In genomic region chr7:53420550-53420949, GRCh38 we compare ENCODE assay signal across 34 cellular contexts.
"Had no signal": no experiment of that assay in that cellular context is flagged by ENCODE, and none has a peak within 500 bp of the region (broad histone marks: within the 10 kb centered on the region; RNA-seq: fewer than 3 reads in every experiment).

No MANE protein-coding gene starts in this region.

- H3K36me3 ChIP-seq: MG63 had no signal

- DNase-seq: Karpas-422, Kasumi-1, MG63, MM.1S, MV-4-11, NCI-H1048, NCI-H1092, NCI-H1092 treated with DMSO at 0.1 percent for 48 hours, NCI-H1105, NCI-H1105 treated with DMSO at 0.1 percent for 48 hours, NCI-H1417, NCI-H1417 treated with DMSO at 0.1 percent for 48 hours, NCI-H1436, NCI-H1436 treated with DMSO at 0.1 percent for 48 hours, NCI-H146, NCI-H1694, NCI-H1694 treated with DMSO at 0.1 percent for 48 hours, NCI-H187, NCI-H187 treated with DMSO at 0.1 percent for 48 hours, NCI-H1930, NCI-H2029, NCI-H2029 treated with DMSO at 0.1 percent for 48 hours, NCI-H2081, NCI-H2081 treated with DMSO at 0.1 percent for 48 hours, NCI-H2107, NCI-H2171, NCI-H2171 treated with DMSO at 0.1 percent for 48 hours, NCI-H2227 treated with DMSO at 0.1 percent for 48 hours, NCI-H226, NCI-H345, NCI-H446, NCI-H446 treated with DMSO at 0.1 percent for 48 hours, NCI-H510A had no signal

- H3K27me3 ChIP-seq: MG63 had no signal

- H3K4me2 ChIP-seq: KMS-11 had no signal

- H3K27ac ChIP-seq: KMS-11 had no signal

- H3K4me3 ChIP-seq: MG63 had no signal

- H3K9ac ChIP-seq: KMS-11 had no signal

- H3K9me3 ChIP-seq: MG63 had no signal
